ENCODE assay signal across 17 cellular contexts in genomic region chr1:32733573-32734321, GRCh38. TPM values are rescaled to one million over a fixed set of nuclear protein-coding genes. Genes with fewer than 3 reads are reported as not detected.
DNase-seq lines count a peak whose midpoint lies in the region; ATAC-seq and TF ChIP-seq lines count a peak whose summit lies in the region.
"Had no signal": no experiment of that assay in that cellular context is flagged by ENCODE, and none has a peak within 500 bp of the region (broad histone marks: within the 10 kb centered on the region; RNA-seq: fewer than 3 reads in every experiment).

No MANE protein-coding gene starts in this region.

- H3K36me3 ChIP-seq in heart left ventricle (no peaks in the 10 kb centered on the region), SJCRH30 (no peaks in the 10 kb centered on the region), left lung (no peaks in the 10 kb centered on the region)
- H3K36me3 ChIP-seq: esophagus squamous epithelium, ovary had no signal

- no peaks in the 10 kb centered on the region for H3K27me3 ChIP-seq in heart left ventricle
- no peaks in the 10 kb centered on the region for H3K27me3 ChIP-seq in SJCRH30
- H3K27me3 ChIP-seq in left lung, result no peaks in the 10 kb centered on the region
- H3K27me3 ChIP-seq: esophagus squamous epithelium, ovary had no signal

- intact Hi-C loops in heart left ventricle (cut with DNase I), result no loop called here
- intact Hi-C loops in Right ventricle myocardium inferior (cut with DNase I), result no loop called here
- intact Hi-C loops in left lung (cut with DNase I), result no loop called here

- no peaks in the 10 kb centered on the region for H3K9me3 ChIP-seq in heart left ventricle
- no peaks in the 10 kb centered on the region for H3K9me3 ChIP-seq in SJCRH30 (replicated peaks)
- no peaks in the 10 kb centered on the region for H3K9me3 ChIP-seq in left lung
- H3K9me3 ChIP-seq: esophagus squamous epithelium, ovary had no signal

- no peak for TF ChIP-seq POLR2A in heart left ventricle (IDR thresholded peaks at IDR 0.05)

- 53 to 65% (median 58%) methylated on average over 7 to 9 of the region's 9 CpGs for WGBS in heart left ventricle, 4 donors

- DNase-seq in heart left ventricle (peak; percentile 53 to 71 (median 63)), Right ventricle myocardium inferior (ENCODE audit: missing footprints) (no peak), SJCRH30 (peak; percentile 93 to 94), left lung (no peak), immature natural killer cell (no peak), NCI-H128 (lab: John Stamatoyannopoulos, UW; ENCODE audit: unreplicated experiment) (no peak)
- DNase-seq in stimulated activated naive B cell treated with anti-CD40 and anti-IgM and Interleukin-4, amounts not matched to agents 10 μg/mL and 1 μg/mL and 100 μg/mL, for 72 hours, result no peak
- DNase-seq: ACHN; activated CD8-positive, alpha-beta memory T cell treated with anti-CD3 and anti-CD28 coated beads, Interleukin-2, amount 10 ng/mL, durations not matched to agents 7 days and 5 days; esophagus squamous epithelium; NCI-H1694; NCI-H69; ovary; trophoblast cell had no signal

- peak in 2 of 4 donors; percentile 69 to 72 for ATAC-seq in heart left ventricle
- no peak for ATAC-seq in Right ventricle myocardium inferior
- peak; percentile 15 for ATAC-seq in left lung
- ATAC-seq in stimulated activated naive B cell treated with anti-CD40 and anti-IgM and Interleukin-4, amounts not matched to agents 10 μg/mL and 1 μg/mL and 100 μg/mL, for 72 hours (replicated peaks), result peak in 1 of 2 donors; percentile 19
- no peak for ATAC-seq in HG02938 (IDR thresholded peaks at IDR 0.05; ENCODE audit: unreplicated experiment)
- ATAC-seq: activated CD8-positive, alpha-beta memory T cell treated with anti-CD3 and anti-CD28 coated beads, Interleukin-2, amount 10 ng/mL, durations not matched to agents 7 days and 5 days; SK-N-SH treated with all-trans-retinoic acid at 6 μM for 48 hours had no signal

- TF ChIP-seq CTCF in heart left ventricle (IDR thresholded peaks at IDR 0.05) (no peak), left lung (IDR thresholded peaks at IDR 0.05) (no peak)

- H3K4me3 ChIP-seq in heart left ventricle, result no peak overlapping the region
- peak overlapping the region; percentile 2; the same call in 1 of the 2 replicates for H3K4me3 ChIP-seq in SJCRH30
- no peak overlapping the region for H3K4me3 ChIP-seq in left lung
- H3K4me3 ChIP-seq: esophagus squamous epithelium, ovary had no signal

- H3K4me1 Mint-ChIP-seq in stimulated activated naive B cell treated with anti-CD40 and anti-IgM and Interleukin-4, amounts not matched to agents 10 μg/mL and 1 μg/mL and 100 μg/mL, for 72 hours, result no peaks in the 10 kb centered on the region
- peaks cover 8 to 12% of the 10 kb centered on the region in 2 donors for H3K4me1 Mint-ChIP-seq in immature natural killer cell

- H3K9me3 Mint-ChIP-seq in stimulated activated naive B cell treated with anti-CD40 and anti-IgM and Interleukin-4, amounts not matched to agents 10 μg/mL and 1 μg/mL and 100 μg/mL, for 72 hours, result no peaks in the 10 kb centered on the region
- no peaks in the 10 kb centered on the region for H3K9me3 Mint-ChIP-seq in immature natural killer cell

- H3K27me3 Mint-ChIP-seq in stimulated activated naive B cell treated with anti-CD40 and anti-IgM and Interleukin-4, amounts not matched to agents 10 μg/mL and 1 μg/mL and 100 μg/mL, for 72 hours, result peaks cover 11 to 19% of the 10 kb centered on the region in 2 donors
- H3K27me3 Mint-ChIP-seq in immature natural killer cell (ENCODE audit: low read depth in 3 of 3), result peaks cover 0 to 4% (median 0%) of the 10 kb centered on the region in 3 donors

- no peaks in the 10 kb centered on the region for H3K36me3 Mint-ChIP-seq in stimulated activated naive B cell treated with anti-CD40 and anti-IgM and Interleukin-4, amounts not matched to agents 10 μg/mL and 1 μg/mL and 100 μg/mL, for 72 hours
- H3K36me3 Mint-ChIP-seq in immature natural killer cell, result no peaks in the 10 kb centered on the region
- H3K36me3 Mint-ChIP-seq: activated CD8-positive, alpha-beta memory T cell treated with anti-CD3 and anti-CD28 coated beads, Interleukin-2, amount 10 ng/mL, durations not matched to agents 7 days and 5 days; activated naive CD8-positive, alpha-beta T cell had no signal

- no peak overlapping the region for H3K4me3 Mint-ChIP-seq in stimulated activated naive B cell treated with anti-CD40 and anti-IgM and Interleukin-4, amounts not matched to agents 10 μg/mL and 1 μg/mL and 100 μg/mL, for 72 hours
- H3K4me3 Mint-ChIP-seq in immature natural killer cell, result no peak overlapping the region
- H3K4me3 Mint-ChIP-seq: activated CD8-positive, alpha-beta memory T cell treated with anti-CD3 and anti-CD28 coated beads, Interleukin-2, amount 10 ng/mL, durations not matched to agents 7 days and 5 days; activated naive CD8-positive, alpha-beta T cell had no signal

- H3K4me1 ChIP-seq in heart left ventricle, result peaks cover 0 to 5% (median 0%) of the 10 kb centered on the region in 12 donors
- peaks cover 33% of the 10 kb centered on the region for H3K4me1 ChIP-seq in SJCRH30
- H3K4me1 ChIP-seq in left lung, result no peaks in the 10 kb centered on the region

- peak overlapping the region; percentile 33 for H3K27ac Mint-ChIP-seq in stimulated activated naive B cell treated with anti-CD40 and anti-IgM and Interleukin-4, amounts not matched to agents 10 μg/mL and 1 μg/mL and 100 μg/mL, for 72 hours
- H3K27ac Mint-ChIP-seq in immature natural killer cell, result peak overlapping the region in 1 of 6 donors; percentile 17
- H3K27ac Mint-ChIP-seq: activated CD8-positive, alpha-beta memory T cell treated with anti-CD3 and anti-CD28 coated beads, Interleukin-2, amount 10 ng/mL, durations not matched to agents 7 days and 5 days; activated naive CD8-positive, alpha-beta T cell had no signal

- H3K27ac ChIP-seq in heart left ventricle (no peak overlapping the region), SJCRH30 (peak overlapping the region; percentile 24), left lung (no peak overlapping the region)
- H3K27ac ChIP-seq: esophagus squamous epithelium, ovary had no signal

RNA-seq across cellular contexts. Expression of gene SYNC, which starts 31.2 kb away (rescaled TPM):
- total RNA-seq in heart left ventricle, result 10 to 100 TPM; 10.2 to 22.3 (median 14.3) TPM
- polyA plus RNA-seq in heart left ventricle, result 1 to 10 TPM; 2.7 to 8.3 TPM
- total RNA-seq in Right ventricle myocardium inferior, result 24.7 TPM
- total RNA-seq in SJCRH30 (2014; rRNA removed; shearing (Covaris generic)), result 1.1 and 1.6 TPM in 2 replicates
- total RNA-seq in left lung, result 10 to 100 TPM; 11.9 to 19.9 TPM
- not detected for polyA plus RNA-seq in immature natural killer cell
- total RNA-seq: activated CD8-positive, alpha-beta memory T cell treated with anti-CD3 and anti-CD28 coated beads, Interleukin-2, amount 10 ng/mL, durations not matched to agents 7 days and 5 days had no signal

Comparison
In these comparisons a context has a peak if more than half of its experiments do, and no peak if none do; other contexts are left out.
1. DNase-seq: peak in heart left ventricle (5 of 5) and SJCRH30 (2 of 2); none in Right ventricle myocardium inferior (single experiment), left lung (0 of 2), stimulated activated naive B cell treated with anti-CD40 and anti-IgM and Interleukin-4, amounts not matched to agents 10 μg/mL and 1 μg/mL and 100 μg/mL, for 72 hours (single experiment), immature natural killer cell (0 of 3) and NCI-H128 (single experiment).